In the genomic region with DNA sequence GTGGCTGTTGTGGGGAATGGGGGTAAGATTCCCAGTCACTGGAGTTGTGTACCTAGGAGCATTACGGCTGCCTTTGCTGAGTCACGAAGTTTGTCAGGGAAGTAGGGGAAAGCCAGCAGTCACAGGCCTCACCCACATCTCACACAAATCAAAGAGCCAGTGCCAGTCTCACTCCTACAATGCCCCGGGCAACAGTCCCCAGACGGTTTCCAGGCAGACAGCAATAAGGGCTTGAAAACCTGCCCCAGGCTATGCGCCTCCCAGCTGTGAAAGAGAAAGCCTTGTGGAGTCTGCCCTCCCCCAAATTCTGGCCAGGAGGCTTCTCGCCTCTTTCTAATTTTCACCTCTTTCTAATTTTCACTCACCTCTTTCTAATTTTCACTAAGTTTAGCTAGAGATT, we compare ENCODE assay signal across 17 cellular contexts.
DNase-seq lines count a peak whose midpoint lies in the region; ATAC-seq and TF ChIP-seq lines count a peak whose summit lies in the region.
"Had no signal": no experiment of that assay in that cellular context is flagged by ENCODE, and none has a peak within 500 bp of the region (broad histone marks: within the 10 kb centered on the region; RNA-seq: fewer than 3 reads in every experiment).

No MANE protein-coding gene starts in this region.

- H3K9me3 Mint-ChIP-seq in neural progenitor cell: peaks cover 32% of the 10 kb centered on the region

- H3K27me3 ChIP-seq in neural progenitor cell (no peaks in the 10 kb centered on the region), spleen (replicated peaks in 1 of 7) (no peaks in the 10 kb centered on the region), gastrocnemius medialis (no peaks in the 10 kb centered on the region)
- H3K27me3 ChIP-seq: SJSA1 had no signal

- ATAC-seq in GM21825 (IDR thresholded peaks at IDR 0.05; ENCODE audit: unreplicated experiment) (no peak), gastrocnemius medialis (no peak)
- ATAC-seq: A549, GM12878, K562 had no signal

- no peak overlapping the region for H3K27ac ChIP-seq in neural progenitor cell
- H3K27ac ChIP-seq in spleen: no peak overlapping the region
- no peak overlapping the region for H3K27ac ChIP-seq in gastrocnemius medialis
- H3K27ac ChIP-seq: A549, HL-60, SJSA1 had no signal

- H3K4me1 ChIP-seq in neural progenitor cell: no peaks in the 10 kb centered on the region
- H3K4me1 ChIP-seq in spleen: no peaks in the 10 kb centered on the region
- no peaks in the 10 kb centered on the region for H3K4me1 ChIP-seq in gastrocnemius medialis
- H3K4me1 ChIP-seq: A549, SJSA1 had no signal

- in situ Hi-C loops in gastrocnemius medialis (cut with MboI; ENCODE audit: low sequenced_read_pairs in 4 of 4): no loop called here

- peak; percentile 33 for DNase-seq in A172 (ENCODE audit: low spot score)
- peak; percentile 47 for DNase-seq in M059J (ENCODE audit: low read depth)
- DNase-seq in globus pallidus (ENCODE audit: low spot score): peak; percentile 20
- DNase-seq in neural progenitor cell (ENCODE audit: low spot score): no peak
- no peak for DNase-seq in spleen
- no peak for DNase-seq in gastrocnemius medialis
- DNase-seq in NCI-H69 (lab: John Stamatoyannopoulos, UW): no peak
- DNase-seq: CD4-positive, CD25-positive, alpha-beta regulatory T cell; NCI-H1694 treated with DMSO at 0.1 percent for 48 hours; NCI-H524; NK-92 treated with Interleukin-12 subunit alpha and Interleukin-12 subunit beta, amount 100 ng/mL, for 24 hours had no signal

- H3K9ac ChIP-seq in neural progenitor cell: no peak overlapping the region

- no peaks in the 10 kb centered on the region for H3K4me1 Mint-ChIP-seq in neural progenitor cell
- H3K4me1 Mint-ChIP-seq: CD4-positive, CD25-positive, alpha-beta regulatory T cell had no signal

- H3K9me3 ChIP-seq in neural progenitor cell (ENCODE audit: low read depth) (no peaks in the 10 kb centered on the region), spleen (peaks cover 0 to 26% (median 17%) of the 10 kb centered on the region in 8 donors), gastrocnemius medialis (no peaks in the 10 kb centered on the region)
- H3K9me3 ChIP-seq: A549 had no signal

- H3K27ac Mint-ChIP-seq in neural progenitor cell: no peak overlapping the region
- H3K27ac Mint-ChIP-seq: CD4-positive, CD25-positive, alpha-beta regulatory T cell had no signal

- no peaks in the 10 kb centered on the region for H4K20me1 ChIP-seq in neural progenitor cell (ENCODE audit: low read depth)

- H3K4me3 ChIP-seq in neural progenitor cell (no peak overlapping the region), spleen (no peak overlapping the region), gastrocnemius medialis (no peak overlapping the region)
- H3K4me3 ChIP-seq: A549, GM12878, K562, SJSA1 had no signal

- H3K79me2 ChIP-seq in neural progenitor cell (ENCODE audit: low read depth): no peaks in the 10 kb centered on the region

- intact Hi-C loops in spleen (cut with DNase I; ENCODE audit: low total_unique reads): no loop called here
- intact Hi-C loops in gastrocnemius medialis (cut with DNase I; ENCODE audit: low total_unique reads): no loop called here

- H3K36me3 ChIP-seq in neural progenitor cell (no peaks in the 10 kb centered on the region), spleen (no peaks in the 10 kb centered on the region), gastrocnemius medialis (no peaks in the 10 kb centered on the region)
- H3K36me3 ChIP-seq: SJSA1 had no signal

- H3F3A ChIP-seq in neural progenitor cell (ENCODE audit: low read depth): no peaks in the 10 kb centered on the region

- no peak for TF ChIP-seq CTCF in neural progenitor cell (IDR thresholded peaks at IDR 0.05)
- TF ChIP-seq CTCF in spleen (IDR thresholded peaks at IDR 0.05 in 8 of 11, conservative IDR thresholded peaks at IDR 0.05 in 3 of 11): no peak
- no peak for TF ChIP-seq CTCF in gastrocnemius medialis (IDR thresholded peaks at IDR 0.05 in 4 of 5, conservative IDR thresholded peaks at IDR 0.05 in 1 of 5)

- no peak overlapping the region for H3K4me2 ChIP-seq in neural progenitor cell
- H3K4me2 ChIP-seq: A549 had no signal

- H3K4me3 Mint-ChIP-seq in neural progenitor cell: no peak overlapping the region
- H3K4me3 Mint-ChIP-seq: CD4-positive, CD25-positive, alpha-beta regulatory T cell had no signal

- 86 to 97% (median 94%) methylated on average over 6 of the region's 6 CpGs for WGBS in spleen, 5 donors

- peaks cover 4% of the 10 kb centered on the region for H3K36me3 Mint-ChIP-seq in neural progenitor cell
- H3K36me3 Mint-ChIP-seq: CD4-positive, CD25-positive, alpha-beta regulatory T cell had no signal

- TF ChIP-seq POLR2A in spleen (IDR thresholded peaks at IDR 0.05): no peak
- TF ChIP-seq POLR2A in gastrocnemius medialis (IDR thresholded peaks at IDR 0.05): no peak

- peak overlapping the region; percentile 2 for H2AFZ ChIP-seq in neural progenitor cell (replicated peaks)

- H3K27me3 Mint-ChIP-seq in neural progenitor cell (ENCODE audit: insufficient read depth, low read depth): no peaks in the 10 kb centered on the region
- H3K27me3 Mint-ChIP-seq: CD4-positive, CD25-positive, alpha-beta regulatory T cell had no signal

Comparison
In these comparisons a context has a peak if more than half of its experiments do, and no peak if none do; other contexts are left out.
1. DNase-seq: peak in A172 (single experiment), M059J (single experiment) and globus pallidus (single experiment); none in neural progenitor cell (single experiment), spleen (single experiment), gastrocnemius medialis (0 of 2) and NCI-H69 (single experiment).